Comparison of ENCODE assay signal across 8 cellular contexts in the genomic region with DNA sequence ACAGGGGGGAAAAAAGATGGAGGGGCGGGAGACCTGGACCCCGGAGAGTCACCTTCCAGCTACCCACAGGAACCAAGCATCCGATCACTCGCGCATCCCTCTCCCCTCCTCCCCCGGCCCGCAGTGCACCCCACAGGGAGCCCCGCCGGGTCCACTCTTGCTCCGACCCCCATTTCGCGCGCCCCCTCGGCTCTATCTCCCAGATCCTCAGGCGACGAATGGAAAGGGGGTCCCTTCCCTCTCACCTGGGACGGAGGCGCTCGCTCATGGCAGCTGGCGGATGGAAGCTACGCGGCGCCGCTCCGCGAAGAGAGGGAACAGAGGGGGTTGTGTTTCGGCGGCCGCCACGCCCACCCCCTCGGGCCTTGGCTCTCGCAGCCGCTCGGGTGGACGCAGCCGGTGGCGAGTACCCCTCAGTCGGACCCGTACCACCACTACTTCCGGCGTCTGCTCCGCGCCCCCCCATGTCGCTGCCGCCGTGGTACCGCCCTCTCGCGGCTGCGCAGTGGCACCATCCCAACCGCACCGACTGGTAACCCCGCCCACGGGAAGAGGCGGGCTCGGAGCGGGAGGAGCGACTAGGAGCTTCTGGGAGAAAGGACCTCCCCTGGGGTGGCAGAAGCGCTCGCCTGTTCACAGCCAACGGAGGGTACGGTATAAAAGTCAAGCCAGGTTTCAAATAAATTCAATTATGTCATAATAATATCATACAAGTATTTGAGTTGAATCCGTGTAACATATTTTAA. TPM values are rescaled to one million over a fixed set of nuclear protein-coding genes. Genes with fewer than 3 reads are reported as not detected.
A peak's percentile ranks its signal among the peaks of the same experiment; 100 is the strongest.
DNase-seq lines count a peak whose midpoint lies in the region; ATAC-seq lines count a peak whose summit lies in the region.

No MANE protein-coding gene starts in this region.

- peaks cover 67% of the 10 kb centered on the region for H3K4me1 Mint-ChIP-seq in activated CD4-positive, alpha-beta T cell treated with anti-CD3 and anti-CD28 coated beads, Interleukin-2, amount 10 ng/mL, durations not matched to agents 7 days and 5 days

- CTCF ChIA-PET in activated CD4-positive, alpha-beta T cell treated with anti-CD3 and anti-CD28 coated beads, Interleukin-2, amount 10 ng/mL, durations not matched to agents 7 days and 5 days (lab: Charles Lee): interaction anchor here (0.6 to 1.6 kb wide), 8 partner anchors 11 to 669 kb away, joined by 3 to 12 read pairs (median 4); no protein-coding TSS in a partner anchor

- peaks cover 30% of the 10 kb centered on the region for H3K36me3 Mint-ChIP-seq in activated CD4-positive, alpha-beta T cell treated with anti-CD3 and anti-CD28 coated beads, Interleukin-2, amount 10 ng/mL, durations not matched to agents 7 days and 5 days (ENCODE audit: low read depth)

- H3K27me3 Mint-ChIP-seq in activated CD4-positive, alpha-beta T cell treated with anti-CD3 and anti-CD28 coated beads, Interleukin-2, amount 10 ng/mL, durations not matched to agents 7 days and 5 days: no peaks in the 10 kb centered on the region

- peak in 13 of 14 donors; percentile 86 to 97 (median 92) for DNase-seq in C1 segment of cervical spinal cord (lab: John Stamatoyannopoulos, UW)
- DNase-seq in NCI-H526 treated with DMSO at 0.1 percent for 48 hours (lab: John Stamatoyannopoulos, UW): peak; percentile 90
- DNase-seq in activated CD4-positive, alpha-beta T cell treated with anti-CD3 and anti-CD28 coated beads, Interleukin-2, amount 10 ng/mL, durations not matched to agents 7 days and 5 days: peak; percentile 96
- peak; percentile 90 for DNase-seq in dedifferentiated amniotic fluid mesenchymal stem cell (ENCODE audit: extremely low spot score)
- peak; percentile 98 for DNase-seq in left lobe of liver (ENCODE audit: low spot score)
- DNase-seq in stimulated activated CD4-positive, alpha-beta T cell treated with anti-CD3 and anti-CD28 coated beads, Interleukin-2, amount 100 ng/mL, for 24 hours: peak; percentile 97 to 98

- ATAC-seq in GM19328 (IDR thresholded peaks at IDR 0.05; ENCODE audit: unreplicated experiment) (peak; percentile 74), HG03469 (IDR thresholded peaks at IDR 0.05; ENCODE audit: unreplicated experiment) (peak; percentile 65), left lobe of liver (peak; percentile 96)

- peak overlapping the region; percentile 96 for H3K27ac Mint-ChIP-seq in activated CD4-positive, alpha-beta T cell treated with anti-CD3 and anti-CD28 coated beads, Interleukin-2, amount 10 ng/mL, durations not matched to agents 7 days and 5 days

- POLR2A ChIA-PET in activated CD4-positive, alpha-beta T cell treated with anti-CD3 and anti-CD28 coated beads, Interleukin-2, amount 10 ng/mL, durations not matched to agents 7 days and 5 days (lab: Charles Lee): interaction anchor here (0.6 to 1.0 kb wide), 2 partner anchors 31 to 273 kb away, joined by 3 read pairs; no protein-coding TSS in a partner anchor

- no peaks in the 10 kb centered on the region for H3K9me3 Mint-ChIP-seq in activated CD4-positive, alpha-beta T cell treated with anti-CD3 and anti-CD28 coated beads, Interleukin-2, amount 10 ng/mL, durations not matched to agents 7 days and 5 days

- peak overlapping the region; percentile 95 for H3K4me3 Mint-ChIP-seq in activated CD4-positive, alpha-beta T cell treated with anti-CD3 and anti-CD28 coated beads, Interleukin-2, amount 10 ng/mL, durations not matched to agents 7 days and 5 days

RNA-seq across cellular contexts. Expression of a gene that starts 29.7 kb away (rescaled TPM):
- not detected for total RNA-seq in activated CD4-positive, alpha-beta T cell treated with anti-CD3 and anti-CD28 coated beads, Interleukin-2, amount 10 ng/mL, durations not matched to agents 7 days and 5 days
- 0.13 TPM for total RNA-seq in left lobe of liver

RNA-seq across cellular contexts. Expression of a gene that starts 39.2 kb away (rescaled TPM):
- 10 to 100 TPM; 29.2 to 32.5 TPM for total RNA-seq in activated CD4-positive, alpha-beta T cell treated with anti-CD3 and anti-CD28 coated beads, Interleukin-2, amount 10 ng/mL, durations not matched to agents 7 days and 5 days
- total RNA-seq in left lobe of liver: 20.1 TPM

Comparison
In these comparisons a context has a peak if more than half of its experiments do, and no peak if none do; other contexts are left out.
1. Peak in every context shown above with its lines: DNase-seq and ATAC-seq.